ENCODE assay signal across 14 cellular contexts in the genomic region with DNA sequence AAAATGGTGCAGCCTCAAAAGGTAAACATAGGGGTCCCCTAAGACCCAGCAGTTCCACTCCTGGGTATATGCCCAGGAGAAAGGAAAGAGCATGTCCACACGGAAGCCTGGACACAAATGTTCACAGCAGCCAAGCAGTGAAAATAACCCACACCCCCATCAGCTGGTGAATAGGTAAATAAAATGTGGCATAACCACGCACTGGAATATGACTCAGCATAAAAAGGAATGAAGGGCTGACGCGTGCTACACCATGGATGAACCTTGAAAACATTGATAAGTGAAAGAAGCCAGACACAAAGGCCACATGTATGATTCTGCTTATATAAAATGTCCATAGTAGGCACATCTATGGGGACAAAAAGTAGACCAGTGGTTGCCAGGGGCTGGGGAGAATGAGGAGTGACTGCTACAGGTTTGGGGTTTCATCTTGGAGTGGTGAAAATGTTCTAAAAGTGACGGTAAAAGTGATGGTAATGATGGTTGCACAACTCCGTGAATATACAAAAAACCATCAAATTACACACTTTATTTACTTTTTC. TPM values are rescaled to one million over a fixed set of nuclear protein-coding genes. Genes with fewer than 3 reads are reported as not detected.
DNase-seq lines count a peak whose midpoint lies in the region; ATAC-seq and TF ChIP-seq lines count a peak whose summit lies in the region.
"Had no signal": no experiment of that assay in that cellular context is flagged by ENCODE, and none has a peak within 500 bp of the region (broad histone marks: within the 10 kb centered on the region; RNA-seq: fewer than 3 reads in every experiment).

No MANE protein-coding gene starts in this region.

- 35 to 53% methylated on average over 6 of the region's 6 CpGs for WGBS in sigmoid colon, 2 donors

- H3K27me3 Mint-ChIP-seq in HFFc6 (ENCODE audit: insufficient read depth) (peaks cover 8% of the 10 kb centered on the region), endothelial cell (ENCODE audit: unreplicated experiment) (peaks cover 15% of the 10 kb centered on the region)

- H3K4me1 ChIP-seq in sigmoid colon, result peaks cover 0 to 19% (median 14%) of the 10 kb centered on the region in 4 donors

- no peaks in the 10 kb centered on the region for H3K36me3 Mint-ChIP-seq in HFFc6 (ENCODE audit: low read depth)
- no peaks in the 10 kb centered on the region for H3K36me3 Mint-ChIP-seq in endothelial cell (ENCODE audit: low read depth, unreplicated experiment)
- H3K36me3 Mint-ChIP-seq: naive thymus-derived CD8-positive, alpha-beta T cell had no signal

- no peaks in the 10 kb centered on the region for H3K9me3 Mint-ChIP-seq in HFFc6
- no peaks in the 10 kb centered on the region for H3K9me3 Mint-ChIP-seq in endothelial cell (ENCODE audit: unreplicated experiment)
- H3K9me3 Mint-ChIP-seq: activated T-helper 1 cell treated with anti-CD3 and anti-CD28 coated beads, Interleukin-12 subunit alpha, Interleukin-12 subunit beta, Interleukin-2, Interleukin-4 antibody, amounts not matched to agents 30 ng/mL and 10 ng/mL and 1 ng/mL, durations not matched to agents 14 hours and 24 hours and 36 hours; naive thymus-derived CD8-positive, alpha-beta T cell had no signal

- no peaks in the 10 kb centered on the region for H3K27me3 ChIP-seq in sigmoid colon
- H3K27me3 ChIP-seq: SJSA1 had no signal

- TF ChIP-seq CTCF in AG10803 (conservative IDR thresholded peaks at IDR 0.05; ENCODE audit: low read length), result no peak
- TF ChIP-seq CTCF in HFFc6 (IDR thresholded peaks at IDR 0.05), result no peak
- TF ChIP-seq CTCF in endothelial cell (IDR thresholded peaks at IDR 0.05; ENCODE audit: unreplicated experiment), result no peak
- TF ChIP-seq CTCF in sigmoid colon (IDR thresholded peaks at IDR 0.05), result no peak

- H3K9me3 ChIP-seq in sigmoid colon, result no peaks in the 10 kb centered on the region
- H3K9me3 ChIP-seq: Caco-2, SJSA1 had no signal

- peak overlapping the region; percentile 30; the same call in 1 of the 2 replicates for H3K27ac Mint-ChIP-seq in HFFc6
- H3K27ac Mint-ChIP-seq in endothelial cell (ENCODE audit: unreplicated experiment), result no peak overlapping the region
- H3K27ac Mint-ChIP-seq: activated T-helper 1 cell treated with anti-CD3 and anti-CD28 coated beads, Interleukin-12 subunit alpha, Interleukin-12 subunit beta, Interleukin-2, Interleukin-4 antibody, amounts not matched to agents 30 ng/mL and 10 ng/mL and 1 ng/mL, durations not matched to agents 14 hours and 24 hours and 36 hours; naive thymus-derived CD8-positive, alpha-beta T cell had no signal

- H3K4me3 ChIP-seq in AG10803 (ENCODE audit: low read length) (no peak overlapping the region), sigmoid colon (no peak overlapping the region)
- H3K4me3 ChIP-seq: SJSA1 had no signal

- DNase-seq in AG10803 (ENCODE audit: low read depth) (peak; percentile 29), HFFc6 (peak; percentile 31), astrocyte of the hippocampus (ENCODE audit: low read depth, low spot score) (peak; percentile 58), left lobe of liver (ENCODE audit: low spot score) (no peak), HK-2 (ENCODE audit: unreplicated experiment) (no peak), endothelial cell (ENCODE audit: low spot score) (no peak), HuH-7 (ENCODE audit: low spot score) (no peak), sigmoid colon (no peak)
- DNase-seq: Caco-2; MM.1S; stimulated activated CD8-positive, alpha-beta memory T cell treated with anti-CD3 and anti-CD28 coated beads, Interleukin-4, amount 100 ng/mL, for 48 hours had no signal

- intact Hi-C loops in sigmoid colon (cut with DNase I), result no loop called here

- H3K4me3 Mint-ChIP-seq in HFFc6, result no peak overlapping the region
- H3K4me3 Mint-ChIP-seq in endothelial cell (ENCODE audit: unreplicated experiment), result no peak overlapping the region
- H3K4me3 Mint-ChIP-seq: activated T-helper 1 cell treated with anti-CD3 and anti-CD28 coated beads, Interleukin-12 subunit alpha, Interleukin-12 subunit beta, Interleukin-2, Interleukin-4 antibody, amounts not matched to agents 30 ng/mL and 10 ng/mL and 1 ng/mL, durations not matched to agents 14 hours and 24 hours and 36 hours; naive thymus-derived CD8-positive, alpha-beta T cell had no signal

- no peak overlapping the region for H3K27ac ChIP-seq in sigmoid colon
- H3K27ac ChIP-seq: SJSA1 had no signal

- ATAC-seq in left lobe of liver, result peak; percentile 20
- ATAC-seq: naive thymus-derived CD8-positive, alpha-beta T cell had no signal

- TF ChIP-seq POLR2A in sigmoid colon (IDR thresholded peaks at IDR 0.05), result no peak

- no peak for TF ChIP-seq EP300 in sigmoid colon (IDR thresholded peaks at IDR 0.05)

- H3K4me1 Mint-ChIP-seq in HFFc6 (ENCODE audit: low read depth), result peaks cover 17% of the 10 kb centered on the region
- H3K4me1 Mint-ChIP-seq in endothelial cell (ENCODE audit: unreplicated experiment), result peaks cover 39% of the 10 kb centered on the region

- no peaks in the 10 kb centered on the region for H3K36me3 ChIP-seq in sigmoid colon
- H3K36me3 ChIP-seq: SJSA1 had no signal

RNA-seq across cellular contexts. Expression of a gene that starts 3.8 kb away (rescaled TPM):
- 10 to 100 TPM; 34.8 to 46.3 (median 36.8) TPM for total RNA-seq in HFFc6 (2021; fragmentation: NEBNext Ultra II Directional; extraction: Animal tissue kit (Norgen Biotek cat#: 25700))
- total RNA-seq in left lobe of liver (170 TPM), endothelial cell (ENCODE audit: unreplicated experiment) (16.9 TPM), sigmoid colon (10 to 100 TPM in 3 of 4 donors, 1 to 10 TPM in 1; 5.7 to 12.8 (median 10.8) TPM)
- polyA plus RNA-seq in sigmoid colon, result 10 to 100 TPM in 2 of 3 donors, 1 to 10 TPM in 1; 4.2 to 36.4 (median 16.2) TPM

RNA-seq across cellular contexts. Expression of a gene that starts 47.0 kb away (rescaled TPM):
- total RNA-seq in HFFc6 (2021; fragmentation: NEBNext Ultra II Directional; extraction: Animal tissue kit (Norgen Biotek cat#: 25700)), result 1,000 to 10,000 TPM; 1,112 to 1,171 (median 1,143) TPM
- total RNA-seq in left lobe of liver (436 TPM), endothelial cell (ENCODE audit: unreplicated experiment) (765 TPM), sigmoid colon (1,000 to 10,000 TPM; 1,126 to 1,785 (median 1,332) TPM)
- polyA plus RNA-seq in sigmoid colon, result 1,000 to 10,000 TPM; 1,056 to 1,508 (median 1,064) TPM

Comparison
In these comparisons a context has a peak if more than half of its experiments do, and no peak if none do; other contexts are left out.
1. DNase-seq: peak in AG10803 (single experiment), HFFc6 (single experiment) and astrocyte of the hippocampus (single experiment); none in left lobe of liver (single experiment), HK-2 (single experiment), endothelial cell (single experiment), HuH-7 (single experiment) and sigmoid colon (single experiment).